8 cellular contexts compared by ENCODE assay signal in the genomic region with DNA sequence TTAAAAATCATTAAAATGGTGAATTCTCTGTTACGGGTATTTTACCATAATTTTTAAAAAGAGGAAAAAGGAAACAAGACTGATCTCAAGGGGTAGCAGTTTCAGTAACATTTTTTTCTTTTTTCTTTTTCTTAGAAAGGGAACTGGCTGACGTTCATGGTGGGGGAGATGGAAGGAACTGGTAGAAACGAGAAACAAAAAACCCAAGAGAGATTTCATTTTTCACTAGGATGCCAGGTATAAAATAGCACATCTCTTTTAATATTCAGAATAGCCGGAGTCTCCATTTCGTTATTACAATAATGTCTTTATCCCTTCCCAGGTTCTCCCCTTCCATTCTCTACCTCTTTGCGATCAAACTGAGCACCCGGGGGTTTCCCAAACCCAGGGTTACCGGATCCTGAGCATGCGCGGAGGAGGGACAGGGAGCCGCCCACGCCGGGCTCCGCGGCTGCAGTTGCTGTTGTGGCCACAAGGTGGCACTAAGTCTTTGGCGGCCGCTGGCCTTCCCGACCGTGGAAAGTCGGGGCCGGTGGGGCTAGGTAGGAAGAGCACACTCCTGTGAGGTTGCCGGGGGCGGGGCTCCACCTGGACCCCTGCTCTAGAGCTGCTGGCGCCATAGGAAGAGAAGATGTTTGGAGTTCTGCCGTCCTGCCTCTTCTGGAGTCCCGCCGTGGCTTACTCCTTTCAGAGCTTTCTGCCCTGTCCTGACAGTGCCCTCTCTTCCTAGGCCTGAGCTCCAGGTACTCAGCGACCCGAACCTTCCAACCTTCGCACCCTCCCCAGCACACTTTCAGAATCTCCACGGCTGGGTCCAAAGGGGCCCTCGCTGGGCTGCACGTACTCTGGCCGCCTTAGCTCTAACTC.
DNase-seq lines count a peak whose midpoint lies in the region; ATAC-seq and TF ChIP-seq lines count a peak whose summit lies in the region.

No MANE protein-coding gene starts in this region.

- H3K4me3 Mint-ChIP-seq in CD4-positive, alpha-beta memory T cell, result peak overlapping the region; percentile 79 to 87 (median 80)
- peak overlapping the region; percentile 69 to 87 (median 84) for H3K4me3 Mint-ChIP-seq in naive thymus-derived CD8-positive, alpha-beta T cell

- H3K9me3 Mint-ChIP-seq in CD4-positive, alpha-beta memory T cell, result no peaks in the 10 kb centered on the region
- H3K9me3 Mint-ChIP-seq in naive thymus-derived CD8-positive, alpha-beta T cell, result no peaks in the 10 kb centered on the region

- H3K27me3 ChIP-seq in CD4-positive, alpha-beta memory T cell (ENCODE audit: insufficient read depth, low read length), result no peaks in the 10 kb centered on the region
- H3K27me3 ChIP-seq in fibroblast of lung (ENCODE audit: control insufficient read depth, insufficient read depth, low read length), result no peaks in the 10 kb centered on the region

- POLR2A ChIA-PET in CD4-positive, alpha-beta memory T cell (lab: Charles Lee; ENCODE audit: partially characterized antibody), result no interaction called here
- POLR2A ChIA-PET in naive thymus-derived CD8-positive, alpha-beta T cell (lab: Charles Lee), result no interaction called here

- no peaks in the 10 kb centered on the region for H3K79me2 ChIP-seq in fibroblast of lung (ENCODE audit: control insufficient read depth, insufficient read depth, low read length)

- H3K27me3 Mint-ChIP-seq in CD4-positive, alpha-beta memory T cell, result no peaks in the 10 kb centered on the region
- H3K27me3 Mint-ChIP-seq in naive thymus-derived CD8-positive, alpha-beta T cell, result peaks cover 0 to 6% (median 0%) of the 10 kb centered on the region in 5 donors

- DNase-seq in CD4-positive, alpha-beta memory T cell, result peak; percentile 79 to 82 (median 81)
- DNase-seq in OCI-M2 (lab: John Stamatoyannopoulos, UW; ENCODE audit: unreplicated experiment) (peak; percentile 90), fibroblast of lung (ENCODE audit: low read depth in 2 of 2) (peak; percentile 46 to 53)
- DNase-seq in activated T-cell treated with anti-CD3 and anti-CD28 coated beads, Interleukin-2, amount 50 U/mL, for 48 hours, result peak; percentile 93 to 95
- DNase-seq in naive thymus-derived CD8-positive, alpha-beta T cell, result peak; percentile 72 to 89 (median 82)
- peak; percentile 70 to 78 for DNase-seq in stimulated activated CD8-positive, alpha-beta memory T cell treated with anti-CD3 and anti-CD28 coated beads, Interleukin-7, amount 100 ng/mL, for 48 hours (ENCODE audit: extremely low read depth in 1 of 2, low read depth in 1 of 2)

- no peaks in the 10 kb centered on the region for H3K9me3 ChIP-seq in CD4-positive, alpha-beta memory T cell (ENCODE audit: control insufficient read depth in 1 of 2, low read length in 2 of 2)
- no peaks in the 10 kb centered on the region for H3K9me3 ChIP-seq in fibroblast of lung (ENCODE audit: control insufficient read depth, insufficient read depth, low read depth, low read length)

- H3K36me3 ChIP-seq in CD4-positive, alpha-beta memory T cell (ENCODE audit: insufficient read depth, low read length), result no peaks in the 10 kb centered on the region
- no peaks in the 10 kb centered on the region for H3K36me3 ChIP-seq in fibroblast of lung (ENCODE audit: control insufficient read depth, insufficient read depth, low read length)

- peak overlapping the region; percentile 39 for H3K4me2 ChIP-seq in fibroblast of lung (ENCODE audit: extremely low read depth, insufficient read depth, low read length)

- H3K4me3 ChIP-seq in CD4-positive, alpha-beta memory T cell (ENCODE audit: low read length in 2 of 2), result peak overlapping the region; percentile 11 to 67
- H3K4me3 ChIP-seq in fibroblast of lung (replicated peaks in 1 of 4; ENCODE audit: control extremely low read depth in 1 of 4, insufficient read depth in 1 of 4, low read depth in 3 of 4, low read length in 4 of 4), result peak overlapping the region in 3 of 4 experiments; percentile 9 to 69 (median 45)

- H3K36me3 Mint-ChIP-seq in CD4-positive, alpha-beta memory T cell, result no peaks in the 10 kb centered on the region
- H3K36me3 Mint-ChIP-seq in naive thymus-derived CD8-positive, alpha-beta T cell, result no peaks in the 10 kb centered on the region

- peak; percentile 94 to 95 for TF ChIP-seq CTCF in fibroblast of lung (conservative IDR thresholded peaks at IDR 0.05 in 1 of 2, IDR thresholded peaks at IDR 0.05 in 1 of 2; ENCODE audit: low read depth in 1 of 2, low read length in 2 of 2)

- CTCF ChIA-PET in CD4-positive, alpha-beta memory T cell (lab: Charles Lee; ENCODE audit: partially characterized antibody), result interaction anchor here (0.6 to 3.4 kb wide), 21 partner anchors 9 to 326 kb away, joined by 3 to 18 read pairs (median 4); no protein-coding TSS in a partner anchor

- ATAC-seq in GM19395 (IDR thresholded peaks at IDR 0.05; ENCODE audit: unreplicated experiment), result peak; percentile 91
- ATAC-seq in HG03469 (IDR thresholded peaks at IDR 0.05; ENCODE audit: unreplicated experiment), result peak; percentile 79
- peak; percentile 92 to 95 for ATAC-seq in naive thymus-derived CD8-positive, alpha-beta T cell

- no peaks in the 10 kb centered on the region for H4K20me1 ChIP-seq in fibroblast of lung (ENCODE audit: control insufficient read depth, extremely low read depth, insufficient read depth, low read length)

- peak overlapping the region in 6 of 7 donors; percentile 23 to 65 (median 58) for H3K27ac Mint-ChIP-seq in CD4-positive, alpha-beta memory T cell
- H3K27ac Mint-ChIP-seq in naive thymus-derived CD8-positive, alpha-beta T cell, result peak overlapping the region in 7 of 10 donors; percentile 2 to 66 (median 36)

- peaks cover 7% of the 10 kb centered on the region for H3K4me1 ChIP-seq in CD4-positive, alpha-beta memory T cell (ENCODE audit: insufficient read depth, low read length)
- H3K4me1 ChIP-seq in fibroblast of lung (ENCODE audit: control insufficient read depth, extremely low read depth, insufficient read depth, low read length), result no peaks in the 10 kb centered on the region

- H3K4me1 Mint-ChIP-seq in CD4-positive, alpha-beta memory T cell, result peaks cover 4 to 11% (median 8%) of the 10 kb centered on the region in 4 donors
- H3K4me1 Mint-ChIP-seq in naive thymus-derived CD8-positive, alpha-beta T cell, result peaks cover 3 to 11% (median 6%) of the 10 kb centered on the region in 4 donors

- no peak overlapping the region for H3K27ac ChIP-seq in CD4-positive, alpha-beta memory T cell (ENCODE audit: low read depth, low read length)
- no peak overlapping the region for H3K27ac ChIP-seq in fibroblast of lung (ENCODE audit: insufficient read depth, low read length)

- H3K9ac ChIP-seq in fibroblast of lung (ENCODE audit: insufficient read depth, low read length), result no peak overlapping the region

- no peak overlapping the region for H2AFZ ChIP-seq in fibroblast of lung (ENCODE audit: low read length)

- intact Hi-C loops in CD4-positive, alpha-beta memory T cell (cut with micrococcal nuclease), result loop anchor here (1.0 to 5.0 kb wide), 5 partner anchors 36 to 1975 kb away; a partner anchor contains a TSS
